Comparison of ENCODE assay signal across 1 cellular context in the genomic region with DNA sequence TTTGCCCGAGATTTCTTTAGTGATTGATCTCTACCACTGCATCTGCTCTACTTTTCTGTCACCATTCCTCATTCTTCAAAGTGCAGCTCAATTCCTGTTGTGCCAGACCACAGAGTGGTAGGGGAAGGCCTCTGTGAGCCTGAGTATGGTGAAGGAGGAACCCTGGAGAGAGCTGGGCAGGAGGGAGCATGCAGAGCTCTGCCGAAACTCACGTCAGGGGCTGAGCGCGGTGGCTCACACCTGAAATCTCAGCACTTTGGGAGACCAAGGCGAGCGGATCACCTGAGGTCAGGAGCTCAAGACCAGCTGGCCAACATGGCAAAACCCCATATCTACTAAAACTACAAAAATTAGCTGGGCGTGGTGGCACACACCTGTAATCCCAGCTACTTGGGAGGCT.
TF ChIP-seq lines count a peak whose summit lies in the region.

No MANE protein-coding gene starts in this region.

TF ChIP-seq in HepG2, 621 proteins besides CTCF, POLR2A, EP300 and RAD21:
- TF ChIP-seq, protein P1, sequence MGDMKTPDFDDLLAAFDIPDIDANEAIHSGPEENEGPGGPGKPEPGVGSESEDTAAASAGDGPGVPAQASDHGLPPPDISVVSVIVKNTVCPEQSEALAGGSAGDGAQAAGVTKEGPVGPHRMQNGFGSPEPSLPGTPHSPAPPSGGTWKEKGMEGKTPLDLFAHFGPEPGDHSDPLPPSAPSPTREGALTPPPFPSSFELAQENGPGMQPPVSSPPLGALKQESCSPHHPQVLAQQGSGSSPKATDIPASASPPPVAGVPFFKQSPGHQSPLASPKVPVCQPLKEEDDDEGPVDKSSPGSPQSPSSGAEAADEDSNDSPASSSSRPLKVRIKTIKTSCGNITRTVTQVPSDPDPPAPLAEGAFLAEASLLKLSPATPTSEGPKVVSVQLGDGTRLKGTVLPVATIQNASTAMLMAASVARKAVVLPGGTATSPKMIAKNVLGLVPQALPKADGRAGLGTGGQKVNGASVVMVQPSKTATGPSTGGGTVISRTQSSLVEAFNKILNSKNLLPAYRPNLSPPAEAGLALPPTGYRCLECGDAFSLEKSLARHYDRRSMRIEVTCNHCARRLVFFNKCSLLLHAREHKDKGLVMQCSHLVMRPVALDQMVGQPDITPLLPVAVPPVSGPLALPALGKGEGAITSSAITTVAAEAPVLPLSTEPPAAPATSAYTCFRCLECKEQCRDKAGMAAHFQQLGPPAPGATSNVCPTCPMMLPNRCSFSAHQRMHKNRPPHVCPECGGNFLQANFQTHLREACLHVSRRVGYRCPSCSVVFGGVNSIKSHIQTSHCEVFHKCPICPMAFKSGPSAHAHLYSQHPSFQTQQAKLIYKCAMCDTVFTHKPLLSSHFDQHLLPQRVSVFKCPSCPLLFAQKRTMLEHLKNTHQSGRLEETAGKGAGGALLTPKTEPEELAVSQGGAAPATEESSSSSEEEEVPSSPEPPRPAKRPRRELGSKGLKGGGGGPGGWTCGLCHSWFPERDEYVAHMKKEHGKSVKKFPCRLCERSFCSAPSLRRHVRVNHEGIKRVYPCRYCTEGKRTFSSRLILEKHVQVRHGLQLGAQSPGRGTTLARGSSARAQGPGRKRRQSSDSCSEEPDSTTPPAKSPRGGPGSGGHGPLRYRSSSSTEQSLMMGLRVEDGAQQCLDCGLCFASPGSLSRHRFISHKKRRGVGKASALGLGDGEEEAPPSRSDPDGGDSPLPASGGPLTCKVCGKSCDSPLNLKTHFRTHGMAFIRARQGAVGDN (CRISPR knock-in tag; IDR thresholded peaks at IDR 0.05) = 0 out of 2 replicates have a peak, but pooled peaks have one; percentile 17
- TF ChIP-seq, protein P2, sequence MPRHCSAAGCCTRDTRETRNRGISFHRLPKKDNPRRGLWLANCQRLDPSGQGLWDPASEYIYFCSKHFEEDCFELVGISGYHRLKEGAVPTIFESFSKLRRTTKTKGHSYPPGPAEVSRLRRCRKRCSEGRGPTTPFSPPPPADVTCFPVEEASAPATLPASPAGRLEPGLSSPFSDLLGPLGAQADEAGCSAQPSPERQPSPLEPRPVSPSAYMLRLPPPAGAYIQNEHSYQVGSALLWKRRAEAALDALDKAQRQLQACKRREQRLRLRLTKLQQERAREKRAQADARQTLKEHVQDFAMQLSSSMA (CRISPR knock-in tag; IDR thresholded peaks at IDR 0.05) = no peak
- no peak for TF ChIP-seq CBX1 (IDR thresholded peaks at IDR 0.05; ENCODE audit: low read depth)
